1 cellular context compared by ENCODE assay signal in the genomic region with DNA sequence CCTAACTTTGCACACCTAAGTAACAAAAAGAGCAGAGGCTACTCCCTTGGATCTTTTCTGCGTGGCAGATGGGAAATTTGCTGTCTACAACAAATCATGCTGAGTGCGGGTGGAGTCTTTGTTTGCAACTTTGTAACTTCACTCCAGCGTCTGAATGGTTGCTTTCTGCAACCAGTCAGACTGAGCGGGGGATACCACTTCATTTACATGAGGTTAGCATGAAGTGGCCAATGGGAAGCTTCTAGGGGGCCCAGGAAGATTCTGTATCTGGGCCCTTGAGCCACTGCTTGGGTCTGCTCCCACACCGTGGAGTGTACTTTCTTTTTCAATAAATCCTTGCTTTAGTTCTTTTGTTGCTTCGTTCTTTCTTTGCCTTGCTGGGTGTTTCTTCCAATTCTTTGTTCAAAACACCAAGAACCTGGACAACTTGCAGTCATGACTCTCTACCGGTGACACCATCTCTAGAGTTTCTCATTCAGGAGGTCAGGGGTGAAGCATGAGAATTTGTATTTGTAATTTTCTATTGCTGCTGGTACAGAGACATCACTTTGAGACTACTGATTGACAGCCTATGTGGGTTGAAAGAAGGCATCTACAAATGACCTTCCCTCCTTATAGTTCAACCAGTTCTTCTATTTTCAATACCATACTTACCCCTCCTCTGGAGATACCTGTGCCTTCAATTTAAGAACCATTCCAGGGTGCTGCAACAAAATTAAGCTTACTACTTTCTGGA.
TF ChIP-seq lines count a peak whose summit lies in the region.

No MANE protein-coding gene starts in this region.

TF ChIP-seq in GM23338, 12 proteins besides CTCF, POLR2A, EP300 and RAD21 (continued from another document):
- TF ChIP-seq, protein P1, sequence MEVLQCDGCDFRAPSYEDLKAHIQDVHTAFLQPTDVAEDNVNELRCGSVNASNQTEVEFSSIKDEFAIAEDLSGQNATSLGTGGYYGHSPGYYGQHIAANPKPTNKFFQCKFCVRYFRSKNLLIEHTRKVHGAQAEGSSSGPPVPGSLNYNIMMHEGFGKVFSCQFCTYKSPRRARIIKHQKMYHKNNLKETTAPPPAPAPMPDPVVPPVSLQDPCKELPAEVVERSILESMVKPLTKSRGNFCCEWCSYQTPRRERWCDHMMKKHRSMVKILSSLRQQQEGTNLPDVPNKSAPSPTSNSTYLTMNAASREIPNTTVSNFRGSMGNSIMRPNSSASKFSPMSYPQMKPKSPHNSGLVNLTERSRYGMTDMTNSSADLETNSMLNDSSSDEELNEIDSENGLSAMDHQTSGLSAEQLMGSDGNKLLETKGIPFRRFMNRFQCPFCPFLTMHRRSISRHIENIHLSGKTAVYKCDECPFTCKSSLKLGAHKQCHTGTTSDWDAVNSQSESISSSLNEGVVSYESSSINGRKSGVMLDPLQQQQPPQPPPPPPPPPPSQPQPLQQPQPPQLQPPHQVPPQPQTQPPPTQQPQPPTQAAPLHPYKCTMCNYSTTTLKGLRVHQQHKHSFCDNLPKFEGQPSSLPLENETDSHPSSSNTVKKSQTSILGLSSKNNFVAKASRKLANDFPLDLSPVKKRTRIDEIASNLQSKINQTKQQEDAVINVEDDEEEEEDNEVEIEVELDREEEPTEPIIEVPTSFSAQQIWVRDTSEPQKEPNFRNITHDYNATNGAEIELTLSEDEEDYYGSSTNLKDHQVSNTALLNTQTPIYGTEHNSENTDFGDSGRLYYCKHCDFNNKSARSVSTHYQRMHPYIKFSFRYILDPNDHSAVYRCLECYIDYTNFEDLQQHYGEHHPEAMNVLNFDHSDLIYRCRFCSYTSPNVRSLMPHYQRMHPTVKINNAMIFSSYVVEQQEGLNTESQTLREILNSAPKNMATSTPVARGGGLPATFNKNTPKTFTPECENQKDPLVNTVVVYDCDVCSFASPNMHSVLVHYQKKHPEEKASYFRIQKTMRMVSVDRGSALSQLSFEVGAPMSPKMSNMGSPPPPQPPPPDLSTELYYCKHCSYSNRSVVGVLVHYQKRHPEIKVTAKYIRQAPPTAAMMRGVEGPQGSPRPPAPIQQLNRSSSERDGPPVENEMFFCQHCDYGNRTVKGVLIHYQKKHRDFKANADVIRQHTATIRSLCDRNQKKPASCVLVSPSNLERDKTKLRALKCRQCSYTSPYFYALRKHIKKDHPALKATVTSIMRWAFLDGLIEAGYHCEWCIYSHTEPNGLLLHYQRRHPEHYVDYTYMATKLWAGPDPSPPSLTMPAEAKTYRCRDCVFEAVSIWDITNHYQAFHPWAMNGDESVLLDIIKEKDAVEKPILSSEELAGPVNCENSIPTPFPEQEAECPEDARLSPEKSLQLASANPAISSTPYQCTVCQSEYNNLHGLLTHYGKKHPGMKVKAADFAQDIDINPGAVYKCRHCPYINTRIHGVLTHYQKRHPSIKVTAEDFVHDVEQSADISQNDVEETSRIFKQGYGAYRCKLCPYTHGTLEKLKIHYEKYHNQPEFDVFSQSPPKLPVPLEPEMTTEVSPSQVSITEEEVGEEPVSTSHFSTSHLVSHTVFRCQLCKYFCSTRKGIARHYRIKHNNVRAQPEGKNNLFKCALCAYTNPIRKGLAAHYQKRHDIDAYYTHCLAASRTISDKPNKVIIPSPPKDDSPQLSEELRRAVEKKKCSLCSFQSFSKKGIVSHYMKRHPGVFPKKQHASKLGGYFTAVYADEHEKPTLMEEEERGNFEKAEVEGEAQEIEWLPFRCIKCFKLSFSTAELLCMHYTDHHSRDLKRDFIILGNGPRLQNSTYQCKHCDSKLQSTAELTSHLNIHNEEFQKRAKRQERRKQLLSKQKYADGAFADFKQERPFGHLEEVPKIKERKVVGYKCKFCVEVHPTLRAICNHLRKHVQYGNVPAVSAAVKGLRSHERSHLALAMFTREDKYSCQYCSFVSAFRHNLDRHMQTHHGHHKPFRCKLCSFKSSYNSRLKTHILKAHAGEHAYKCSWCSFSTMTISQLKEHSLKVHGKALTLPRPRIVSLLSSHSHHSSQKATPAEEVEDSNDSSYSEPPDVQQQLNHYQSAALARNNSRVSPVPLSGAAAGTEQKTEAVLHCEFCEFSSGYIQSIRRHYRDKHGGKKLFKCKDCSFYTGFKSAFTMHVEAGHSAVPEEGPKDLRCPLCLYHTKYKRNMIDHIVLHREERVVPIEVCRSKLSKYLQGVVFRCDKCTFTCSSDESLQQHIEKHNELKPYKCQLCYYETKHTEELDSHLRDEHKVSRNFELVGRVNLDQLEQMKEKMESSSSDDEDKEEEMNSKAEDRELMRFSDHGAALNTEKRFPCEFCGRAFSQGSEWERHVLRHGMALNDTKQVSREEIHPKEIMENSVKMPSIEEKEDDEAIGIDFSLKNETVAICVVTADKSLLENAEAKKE (CRISPR knock-in tag; IDR thresholded peaks at IDR 0.05), result no peak
- no peak for TF ChIP-seq ZNF331 (CRISPR knock-in tag; IDR thresholded peaks at IDR 0.05; ENCODE audit: low read depth)
- no peak for TF ChIP-seq POLR2AphosphoS5 (IDR thresholded peaks at IDR 0.05; ENCODE audit: low read depth)
- TF ChIP-seq EZH2phosphoT487 (IDR thresholded peaks at IDR 0.05; ENCODE audit: unreplicated experiment), result no peak
